Comparison of ENCODE assay signal across 13 cellular contexts in genomic region chr21:43114491-43114890, GRCh38. TPM values are rescaled to one million over a fixed set of nuclear protein-coding genes. Genes with fewer than 3 reads are reported as not detected.
"Had no signal": no experiment of that assay in that cellular context is flagged by ENCODE, and none has a peak within 500 bp of the region (broad histone marks: within the 10 kb centered on the region; RNA-seq: fewer than 3 reads in every experiment).

No MANE protein-coding gene starts in this region.

RNA-seq across cellular contexts. Expression of gene CRYAA, which starts 54.3 kb away (rescaled TPM):
- total RNA-seq: activated B cell treated with CpG ODN at 0.5 μM for 24 hours; activated CD4-positive, alpha-beta memory T cell treated with anti-CD3 and anti-CD28 coated beads for 36 hours; activated CD4-positive, alpha-beta memory T cell treated with anti-CD3 and anti-CD28 coated beads, Interleukin-2, amount 10 ng/mL, durations not matched to agents 7 days and 5 days; activated CD4-positive, alpha-beta T cell treated with anti-CD3 and anti-CD28 coated beads for 36 hours; activated CD4-positive, alpha-beta T cell treated with anti-CD3 and anti-CD28 coated beads, Interleukin-2, amount 10 ng/mL, durations not matched to agents 24 days and 14 days; activated CD4-positive, alpha-beta T cell treated with anti-CD3 and anti-CD28 coated beads, Interleukin-2, amount 10 ng/mL, durations not matched to agents 7 days and 5 days; activated CD8-positive, alpha-beta memory T cell treated with anti-CD3 and anti-CD28 coated beads for 36 hours; activated CD8-positive, alpha-beta memory T cell treated with anti-CD3 and anti-CD28 coated beads, Interleukin-2, amount 10 ng/mL, durations not matched to agents 7 days and 5 days; activated CD8-positive, alpha-beta T cell treated with anti-CD3 and anti-CD28 coated beads for 36 hours; activated CD8-positive, alpha-beta T cell treated with anti-CD3 and anti-CD28 coated beads, Interleukin-2, amount 10 ng/mL, durations not matched to agents 7 days and 5 days; T-helper 1 cell treated with Interleukin-12 subunit alpha and Interleukin-12 subunit beta and Interleukin-4 antibody, amounts not matched to agents 30 ng/mL and 1 ng/mL, for 36 hours; T-helper 17 cell; T-helper 2 cell treated with Interferon-gamma antibody and Interleukin-4, amounts not matched to agents 100 ng/mL and 5 ng/mL, for 36 hours had no signal
